ENCODE assay signal across 7 cellular contexts in the genomic region with DNA sequence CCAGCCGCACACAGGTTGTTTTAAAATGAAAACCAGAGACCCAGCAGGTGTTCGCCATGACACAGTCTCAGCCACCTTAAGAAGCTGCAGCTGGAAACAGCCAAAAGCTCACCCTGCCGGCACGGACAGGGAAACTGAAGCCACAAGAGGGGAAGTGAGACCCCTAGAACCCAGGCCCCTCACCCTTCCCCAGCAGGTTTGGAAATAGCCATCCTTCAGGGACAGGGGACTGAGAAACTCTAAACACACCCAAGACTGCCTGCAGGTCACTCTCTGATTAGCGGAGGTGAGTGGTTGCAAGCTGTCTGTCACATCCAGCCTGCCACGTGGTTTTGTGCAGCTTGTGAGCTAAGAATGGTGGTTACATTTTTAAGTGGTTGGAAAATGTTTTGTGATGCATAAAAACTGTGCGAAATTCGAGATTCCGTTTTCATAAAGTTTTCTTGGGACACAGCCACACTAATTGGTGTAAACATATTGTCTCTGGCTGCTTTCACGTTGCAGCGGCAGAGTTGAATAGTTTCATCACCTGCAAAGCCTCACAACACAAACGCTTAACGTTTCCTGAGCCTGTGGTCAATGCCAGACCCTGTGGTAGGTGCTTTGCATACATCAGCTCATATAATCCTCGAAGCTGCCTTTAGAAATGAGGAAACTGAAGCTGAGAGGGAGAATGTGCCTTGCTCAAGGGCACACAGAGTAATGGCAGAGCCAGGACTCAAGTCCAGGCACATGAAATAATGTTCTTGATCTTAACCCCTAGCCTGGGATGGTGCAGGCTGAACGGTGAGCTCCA. TPM values are rescaled to one million over a fixed set of nuclear protein-coding genes. Genes with fewer than 3 reads are reported as not detected.
DNase-seq lines count a peak whose midpoint lies in the region; ATAC-seq and TF ChIP-seq lines count a peak whose summit lies in the region.

No MANE protein-coding gene starts in this region.

- H2BK120ac ChIP-seq in IMR-90 (ENCODE audit: low read depth, low read length) = no peak overlapping the region

- no peak overlapping the region for H4K8ac ChIP-seq in IMR-90 (ENCODE audit: low read depth in 2 of 2, low read length in 2 of 2)

- no peaks in the 10 kb centered on the region for H3K36me3 ChIP-seq in IMR-90 (ENCODE audit: control insufficient read depth, insufficient read depth, low read length)
- no peaks in the 10 kb centered on the region for H3K36me3 ChIP-seq in muscle layer of colon (ENCODE audit: insufficient read depth, low read length)

- POLR2A ChIA-PET in IMR-90 (lab: Charles Lee; ENCODE audit: unreplicated experiment) = no interaction called here
- POLR2A ChIA-PET in activated CD8-positive, alpha-beta T cell treated with anti-CD3 and anti-CD28 coated beads for 36 hours (lab: Charles Lee) = interaction anchor here (0.5 to 13.8 kb wide), 7 partner anchors 11 to 91 kb away, joined by 3 to 225 read pairs (median 4); a partner anchor contains a TSS

- TF ChIP-seq POLR2A in IMR-90 (IDR thresholded peaks at IDR 0.05; ENCODE audit: low read depth, low read length) = no peak

- H2AK5ac ChIP-seq in IMR-90 (ENCODE audit: low read depth, low read length) = no peak overlapping the region; the same call in 1 of the 2 replicates

- no peaks in the 10 kb centered on the region for H3K9me3 ChIP-seq in IMR-90 (ENCODE audit: control insufficient read depth, insufficient read depth, low read length)
- no peaks in the 10 kb centered on the region for H3K9me3 ChIP-seq in muscle layer of colon (ENCODE audit: low read length)

- peak overlapping the region; percentile 66 for H2AK9ac ChIP-seq in IMR-90 (replicated peaks; ENCODE audit: low read depth, low read length, poor library complexity)

- H2BK20ac ChIP-seq in IMR-90 (ENCODE audit: low read depth, low read length) = no peak overlapping the region

- intact Hi-C loops in IMR-90 (cut with micrococcal nuclease) = no loop called here
- intact Hi-C loops in activated CD8-positive, alpha-beta T cell treated with anti-CD3 and anti-CD28 coated beads for 36 hours (cut with micrococcal nuclease) = loop anchor here (10.0 kb wide), 1 partner anchor 459 kb away; a partner anchor contains a TSS
- intact Hi-C loops in Calu3 (cut with micrococcal nuclease; ENCODE audit: unreplicated experiment) = no loop called here

- no peak overlapping the region for H2BK15ac ChIP-seq in IMR-90 (ENCODE audit: low read depth, low read length)

- H3K4me1 ChIP-seq in IMR-90 (ENCODE audit: control insufficient read depth, insufficient read depth, low read length) (peaks cover 17% of the 10 kb centered on the region), muscle layer of colon (ENCODE audit: insufficient read depth, low read length) (peaks cover 44% of the 10 kb centered on the region)

- peak overlapping the region; percentile 39; the same call in 1 of the 2 replicates for H3K4ac ChIP-seq in IMR-90 (ENCODE audit: low read depth, low read length)

- H3K56ac ChIP-seq in IMR-90 (ENCODE audit: extremely low read depth, insufficient read depth, low read length) = no peak overlapping the region

- no peak overlapping the region for H3K4me3 ChIP-seq in IMR-90 (ENCODE audit: insufficient read depth, low read depth, low read length)
- no peak overlapping the region for H3K4me3 ChIP-seq in muscle layer of colon (ENCODE audit: low read depth in 1 of 2, low read length in 2 of 2)

- no peak overlapping the region for H4K91ac ChIP-seq in IMR-90 (ENCODE audit: insufficient read depth, low read depth, low read length)

- WGBS in IMR-90 (ENCODE audit: extremely low coverage in 2 of 2, insufficient read length in 1 of 2), 2 experiments = 38% methylated on average over 4 of the region's 15 CpGs; no CpG with 5 or more reads in 1 of the 2 experiments

- BruUV-seq in IMR-90 (replicated peaks; lab: Mats Ljungman, UMichigan) (no TSS peak), Calu3 (replicated peaks; lab: Mats Ljungman, UMichigan) (no TSS peak)

- in situ Hi-C loops in IMR-90 (cut with MboI; ENCODE audit: low sequenced_read_pairs) = loop anchor here (25.0 kb wide), 1 partner anchor 452 kb away; a partner anchor contains a TSS

- no peak for TF ChIP-seq RAD21 in IMR-90 (IDR thresholded peaks at IDR 0.05; ENCODE audit: low read length)

- DNase-seq in IMR-90 (peak; percentile 41), inferior parietal cortex (ENCODE audit: extremely low spot score) (no peak), Calu3 (no peak)
- peak; percentile 79 for DNase-seq in activated CD8-positive, alpha-beta T cell treated with anti-CD3 and anti-CD28 coated beads for 36 hours

- H3K27ac ChIP-seq in IMR-90 (ENCODE audit: insufficient read depth, low read length) (no peak overlapping the region), muscle layer of colon (ENCODE audit: low read depth, low read length) (peak overlapping the region; percentile 39)

- dilution Hi-C loops in IMR-90 (cut with HindIII; ENCODE audit: low sequenced_read_pairs, unreplicated experiment) = no loop called here

- H4K5ac ChIP-seq in IMR-90 (ENCODE audit: low read depth, low read length) = no peak overlapping the region

- 0 out of 2 replicates have a peak overlapping the region, but pooled peaks have one; percentile 62 for H3K23ac ChIP-seq in IMR-90 (ENCODE audit: low read depth, low read length)

- H3K36me3 Mint-ChIP-seq in activated CD8-positive, alpha-beta T cell treated with anti-CD3 and anti-CD28 coated beads for 36 hours (ENCODE audit: low read depth) = peaks cover 15% of the 10 kb centered on the region
- peaks cover 9% of the 10 kb centered on the region for H3K36me3 Mint-ChIP-seq in Calu3 (ENCODE audit: insufficient read depth, unreplicated experiment)

- no peaks in the 10 kb centered on the region for H3K27me3 Mint-ChIP-seq in activated CD8-positive, alpha-beta T cell treated with anti-CD3 and anti-CD28 coated beads for 36 hours
- H3K27me3 Mint-ChIP-seq in Calu3 (ENCODE audit: unreplicated experiment) = no peaks in the 10 kb centered on the region

- CTCF ChIA-PET in IMR-90 (lab: Yijun Ruan, JAX) = interaction anchor here (0.6 to 1.1 kb wide), 3 partner anchors 17 to 502 kb away, joined by 3 to 5 read pairs (median 3); no protein-coding TSS in a partner anchor
- CTCF ChIA-PET in activated CD8-positive, alpha-beta T cell treated with anti-CD3 and anti-CD28 coated beads for 36 hours (lab: Charles Lee) = interaction anchor here (0.8 to 12.8 kb wide), 11 partner anchors 11 to 315 kb away, joined by 3 to 245 read pairs (median 5); a partner anchor contains a TSS
- CTCF ChIA-PET in Calu3 (lab: Charles Lee) = interaction anchor here (0.6 kb wide), 1 partner anchor 227 kb away, joined by 3 read pairs; no protein-coding TSS in a partner anchor

- H3K9ac ChIP-seq in IMR-90 (ENCODE audit: low read depth, low read length) (no peak overlapping the region), muscle layer of colon (ENCODE audit: low read length) (no peak overlapping the region)

- peaks cover 7% of the 10 kb centered on the region for H3K9me1 ChIP-seq in IMR-90 (ENCODE audit: insufficient read depth, low read length)

- H3K79me1 ChIP-seq in IMR-90 (ENCODE audit: low read depth in 1 of 2, low read length in 2 of 2) = peaks cover 0 to 16% of the 10 kb centered on the region in 2 experiments; a peak in 2 of 4 replicates

- peak overlapping the region; percentile 91 for H3K4me3 Mint-ChIP-seq in activated CD8-positive, alpha-beta T cell treated with anti-CD3 and anti-CD28 coated beads for 36 hours
- no peak overlapping the region for H3K4me3 Mint-ChIP-seq in Calu3 (ENCODE audit: low read depth, unreplicated experiment)

- H3K27me3 ChIP-seq in IMR-90 (ENCODE audit: control insufficient read depth, insufficient read depth, low read length) (no peaks in the 10 kb centered on the region), muscle layer of colon (ENCODE audit: control insufficient read depth in 1 of 2, insufficient read depth in 2 of 2, low read length in 2 of 2) (no peaks in the 10 kb centered on the region)

- H4K20me1 ChIP-seq in IMR-90 (ENCODE audit: insufficient read depth, low read length) = peaks cover 17% of the 10 kb centered on the region

- peaks cover 58% of the 10 kb centered on the region for H3K4me1 Mint-ChIP-seq in activated CD8-positive, alpha-beta T cell treated with anti-CD3 and anti-CD28 coated beads for 36 hours (ENCODE audit: low read depth)
- peaks cover 32% of the 10 kb centered on the region for H3K4me1 Mint-ChIP-seq in Calu3 (ENCODE audit: low read depth, unreplicated experiment)

- no peak overlapping the region for H2AFZ ChIP-seq in IMR-90 (replicated peaks; ENCODE audit: low read length, poor library complexity)

- no peak overlapping the region for H3K14ac ChIP-seq in IMR-90 (replicated peaks; ENCODE audit: low read depth, low read length)

- H3K18ac ChIP-seq in IMR-90 (ENCODE audit: low read depth, low read length) = no peak overlapping the region

- no peak overlapping the region for H2BK5ac ChIP-seq in IMR-90 (ENCODE audit: low read depth, low read length, poor library complexity, severe bottlenecking)

- H3K27ac Mint-ChIP-seq in activated CD8-positive, alpha-beta T cell treated with anti-CD3 and anti-CD28 coated beads for 36 hours = peak overlapping the region; percentile 100
- no peak overlapping the region for H3K27ac Mint-ChIP-seq in Calu3 (ENCODE audit: unreplicated experiment)

- peaks cover 3% of the 10 kb centered on the region for H3K9me3 Mint-ChIP-seq in activated CD8-positive, alpha-beta T cell treated with anti-CD3 and anti-CD28 coated beads for 36 hours
- no peaks in the 10 kb centered on the region for H3K9me3 Mint-ChIP-seq in Calu3 (ENCODE audit: low read depth, unreplicated experiment)

- no peak for TF ChIP-seq CTCF in IMR-90 (conservative IDR thresholded peaks at IDR 0.05; ENCODE audit: low read depth, low read length)
- no peak for TF ChIP-seq CTCF in activated CD8-positive, alpha-beta T cell treated with anti-CD3 and anti-CD28 coated beads for 36 hours (IDR thresholded peaks at IDR 0.05)
- TF ChIP-seq CTCF in Calu3 (IDR thresholded peaks at IDR 0.05; ENCODE audit: unreplicated experiment) = no peak

- ATAC-seq in GM18861 (IDR thresholded peaks at IDR 0.05; ENCODE audit: unreplicated experiment) (peak; percentile 43), GM21723 (IDR thresholded peaks at IDR 0.05; ENCODE audit: unreplicated experiment) (peak; percentile 58), IMR-90 (ENCODE audit: low read depth) (peak; percentile 3)
- peak; percentile 26 for ATAC-seq in activated CD8-positive, alpha-beta T cell treated with anti-CD3 and anti-CD28 coated beads for 36 hours

- H3K4me2 ChIP-seq in IMR-90 (ENCODE audit: low read depth, low read length) = no peak overlapping the region

RNA-seq across cellular contexts. Expression of a gene that starts 1.7 kb away (rescaled TPM):
- total RNA-seq in IMR-90 (2012; rRNA removed) (2.8 and 3.2 TPM in 2 replicates), Calu3 (2022) (0.54 and 0.76 TPM in 2 replicates)
- 10.8 and 13.9 TPM in 2 replicates for polyA plus RNA-seq in IMR-90 (2012; rRNA removed)
- 7.9 and 13.9 TPM in 2 replicates for polyA plus RNA-seq in IMR-90 (2012; cell fraction: cytosol; rRNA removed)
- 29.8 and 69.7 TPM in 2 replicates for polyA plus RNA-seq in IMR-90 (2012; cell fraction: nucleus; rRNA removed; ENCODE audit: low replicate concordance)
- 10 to 100 TPM; 22.1 to 23.8 TPM for total RNA-seq in activated CD8-positive, alpha-beta T cell treated with anti-CD3 and anti-CD28 coated beads for 36 hours

RNA-seq across cellular contexts. Expression of a gene that starts 37.5 kb away (rescaled TPM):
- total RNA-seq in IMR-90 (2012; rRNA removed) (6.7 and 8.1 TPM in 2 replicates), Calu3 (2022) (not detected in 2 replicates)
- 8.4 and 9.2 TPM in 2 replicates for polyA plus RNA-seq in IMR-90 (2012; rRNA removed)
- polyA plus RNA-seq in IMR-90 (2012; cell fraction: cytosol; rRNA removed) = 9.3 and 21.4 TPM in 2 replicates
- 4.5 and 5.0 TPM in 2 replicates for polyA plus RNA-seq in IMR-90 (2012; cell fraction: nucleus; rRNA removed; ENCODE audit: low replicate concordance)
- not detected for total RNA-seq in activated CD8-positive, alpha-beta T cell treated with anti-CD3 and anti-CD28 coated beads for 36 hours

Comparison
In these comparisons a context has a peak if more than half of its experiments do, and no peak if none do; other contexts are left out.
1. ATAC-seq: peak in every context shown above with its lines; median percentile 58 in GM21723; 43 in GM18861; 26 in activated CD8-positive, alpha-beta T cell treated with anti-CD3 and anti-CD28 coated beads for 36 hours; 3 in IMR-90.
2. DNase-seq: peak in IMR-90 (single experiment) and activated CD8-positive, alpha-beta T cell treated with anti-CD3 and anti-CD28 coated beads for 36 hours (single experiment); none in inferior parietal cortex (single experiment) and Calu3 (single experiment).